In genomic region chr2:219369447-219369861, GRCh38 we compare ENCODE assay signal across 9 cellular contexts. TPM values are rescaled to one million over a fixed set of nuclear protein-coding genes. Genes with fewer than 3 reads are reported as not detected.
DNase-seq lines count a peak whose midpoint lies in the region; ATAC-seq and TF ChIP-seq lines count a peak whose summit lies in the region.
"Had no signal": no experiment of that assay in that cellular context is flagged by ENCODE, and none has a peak within 500 bp of the region (broad histone marks: within the 10 kb centered on the region; RNA-seq: fewer than 3 reads in every experiment).

No MANE protein-coding gene starts in this region.

- no peaks in the 10 kb centered on the region for H3K9me3 Mint-ChIP-seq in activated CD8-positive, alpha-beta T cell treated with anti-CD3 and anti-CD28 coated beads, Interleukin-2, amount 10 ng/mL, durations not matched to agents 7 days and 5 days (ENCODE audit: insufficient read depth)

- ATAC-seq in omental fat pad (ENCODE audit: low FRiP score): peak; percentile 41
- ATAC-seq in activated CD8-positive, alpha-beta T cell treated with anti-CD3 and anti-CD28 coated beads, Interleukin-2, amount 10 ng/mL, durations not matched to agents 7 days and 5 days: no peak

- no peaks in the 10 kb centered on the region for H3K27me3 Mint-ChIP-seq in activated CD8-positive, alpha-beta T cell treated with anti-CD3 and anti-CD28 coated beads, Interleukin-2, amount 10 ng/mL, durations not matched to agents 7 days and 5 days (ENCODE audit: low read depth)

- in situ Hi-C loops in Caki2 (cut with HindIII; ENCODE audit: low pct_unique_long_range_greater_than_20kb, low sequenced_read_pairs): no loop called here

- CTCF ChIA-PET in activated CD8-positive, alpha-beta T cell treated with anti-CD3 and anti-CD28 coated beads, Interleukin-2, amount 10 ng/mL, durations not matched to agents 7 days and 5 days (lab: Charles Lee): no interaction called here
- CTCF ChIA-PET in HEK293T (lab: Yijun Ruan, JAX): interaction anchor here (0.6 kb wide), 1 partner anchor 326 kb away, joined by 4 read pairs; no protein-coding TSS in a partner anchor

- H3K27ac Mint-ChIP-seq in activated CD8-positive, alpha-beta T cell treated with anti-CD3 and anti-CD28 coated beads, Interleukin-2, amount 10 ng/mL, durations not matched to agents 7 days and 5 days: no peak overlapping the region

- POLR2A ChIA-PET in activated CD8-positive, alpha-beta T cell treated with anti-CD3 and anti-CD28 coated beads, Interleukin-2, amount 10 ng/mL, durations not matched to agents 7 days and 5 days (lab: Charles Lee): no interaction called here
- POLR2A ChIA-PET in HEK293T (lab: Yijun Ruan, JAX): no interaction called here

- no peak overlapping the region for H3K9ac ChIP-seq in fibroblast of lung (ENCODE audit: insufficient read depth, low read length)

- DNase-seq in Caki2 (ENCODE audit: low read depth) (peak; percentile 55), OCI-M1 (lab: John Stamatoyannopoulos, UW) (peak; percentile 21), fibroblast of lung (ENCODE audit: low read depth in 2 of 2) (peak; percentile 74 to 86), omental fat pad (ENCODE audit: low spot score) (no peak), GM19238 (ENCODE audit: insufficient read length, low spot score) (no peak), NCI-H748 treated with DMSO at 0.1 percent for 48 hours (lab: John Stamatoyannopoulos, UW) (no peak), HEK293T (ENCODE audit: extremely low spot score) (no peak)
- DNase-seq in activated CD8-positive, alpha-beta T cell treated with anti-CD3 and anti-CD28 coated beads, Interleukin-2, amount 10 ng/mL, durations not matched to agents 7 days and 5 days: no peak
- DNase-seq: NCI-H1436 treated with DMSO at 0.1 percent for 48 hours had no signal

- H3K4me1 ChIP-seq in fibroblast of lung (ENCODE audit: control insufficient read depth, extremely low read depth, insufficient read depth, low read length): peaks cover 6% of the 10 kb centered on the region

- no peak overlapping the region for H2AFZ ChIP-seq in fibroblast of lung (ENCODE audit: low read length)

- no peaks in the 10 kb centered on the region for H3K79me2 ChIP-seq in fibroblast of lung (ENCODE audit: control insufficient read depth, insufficient read depth, low read length)

- H3K36me3 Mint-ChIP-seq in activated CD8-positive, alpha-beta T cell treated with anti-CD3 and anti-CD28 coated beads, Interleukin-2, amount 10 ng/mL, durations not matched to agents 7 days and 5 days (ENCODE audit: low read depth): peaks cover 11% of the 10 kb centered on the region

- TF ChIP-seq CTCF in fibroblast of lung (conservative IDR thresholded peaks at IDR 0.05 in 1 of 2, IDR thresholded peaks at IDR 0.05 in 1 of 2; ENCODE audit: low read depth in 1 of 2, low read length in 2 of 2) (no peak), omental fat pad (IDR thresholded peaks at IDR 0.05) (no peak)

- H4K20me1 ChIP-seq in fibroblast of lung (ENCODE audit: control insufficient read depth, extremely low read depth, insufficient read depth, low read length): no peaks in the 10 kb centered on the region

- H3K4me1 Mint-ChIP-seq in activated CD8-positive, alpha-beta T cell treated with anti-CD3 and anti-CD28 coated beads, Interleukin-2, amount 10 ng/mL, durations not matched to agents 7 days and 5 days (ENCODE audit: low read depth): no peaks in the 10 kb centered on the region

- peak overlapping the region; percentile 13 for H3K4me2 ChIP-seq in fibroblast of lung (ENCODE audit: extremely low read depth, insufficient read depth, low read length)

- H3K4me3 ChIP-seq in fibroblast of lung (replicated peaks in 1 of 4; ENCODE audit: control extremely low read depth in 1 of 4, insufficient read depth in 1 of 4, low read depth in 3 of 4, low read length in 4 of 4): no peak overlapping the region

- H3K36me3 ChIP-seq in fibroblast of lung (ENCODE audit: control insufficient read depth, insufficient read depth, low read length): no peaks in the 10 kb centered on the region

- H3K4me3 Mint-ChIP-seq in activated CD8-positive, alpha-beta T cell treated with anti-CD3 and anti-CD28 coated beads, Interleukin-2, amount 10 ng/mL, durations not matched to agents 7 days and 5 days: no peak overlapping the region

- no peaks in the 10 kb centered on the region for H3K27me3 ChIP-seq in fibroblast of lung (ENCODE audit: control insufficient read depth, insufficient read depth, low read length)

- H3K9me3 ChIP-seq in fibroblast of lung (ENCODE audit: control insufficient read depth, insufficient read depth, low read depth, low read length): no peaks in the 10 kb centered on the region

- no peak overlapping the region for H3K27ac ChIP-seq in fibroblast of lung (ENCODE audit: insufficient read depth, low read length)

TF ChIP-seq in HEK293T, 16 proteins besides CTCF, POLR2A, EP300 and RAD21:
- TF ChIP-seq BHLHE40 (IDR thresholded peaks at IDR 0.05; ENCODE audit: borderline replicate concordance) (no peak), FOXM1 (IDR thresholded peaks at IDR 0.05; ENCODE audit: borderline replicate concordance) (no peak), LEF1 (IDR thresholded peaks at IDR 0.05; ENCODE audit: borderline replicate concordance) (no peak), FOXA1 (IDR thresholded peaks at IDR 0.05) (no peak), L3MBTL2 (conservative IDR thresholded peaks at IDR 0.05) (no peak), ZNF384 (IDR thresholded peaks at IDR 0.05) (no peak), FOXK2 (IDR thresholded peaks at IDR 0.05) (no peak)

RNA-seq across cellular contexts. Expression of gene DNPEP, which starts 18.3 kb away (rescaled TPM):
- total RNA-seq in Caki2 (2014; rRNA removed; shearing (Covaris generic); ENCODE audit: low replicate concordance): 76.8 and 84.9 TPM in 2 replicates
- total RNA-seq in fibroblast of lung: 69.9 and 72.5 TPM in 2 replicates
- 38.2 and 44.0 TPM in 2 replicates for polyA plus RNA-seq in fibroblast of lung
- 66.8 and 83.2 TPM in 2 replicates for polyA plus RNA-seq in fibroblast of lung (2012)
- 137 and 218 TPM in 2 replicates for polyA minus RNA-seq in fibroblast of lung (ENCODE audit: low replicate concordance)
- 10 to 100 TPM; 58.4 to 97.4 (median 85.7) TPM for total RNA-seq in omental fat pad
- total RNA-seq in activated CD8-positive, alpha-beta T cell treated with anti-CD3 and anti-CD28 coated beads, Interleukin-2, amount 10 ng/mL, durations not matched to agents 7 days and 5 days: 10 to 100 TPM; 58.1 to 59.7 TPM

RNA-seq across cellular contexts. Expression of gene RESP18, which starts 36.9 kb away (rescaled TPM):
- total RNA-seq in Caki2 (2014; rRNA removed; shearing (Covaris generic); ENCODE audit: low replicate concordance): not detected in 2 replicates
- total RNA-seq in fibroblast of lung: not detected in 2 replicates
- polyA plus RNA-seq in fibroblast of lung: not detected in 2 replicates
- polyA plus RNA-seq in fibroblast of lung (2012): not detected in 2 replicates
- polyA minus RNA-seq in fibroblast of lung (ENCODE audit: low replicate concordance): not detected in 2 replicates
- total RNA-seq in omental fat pad: not detected
- total RNA-seq in activated CD8-positive, alpha-beta T cell treated with anti-CD3 and anti-CD28 coated beads, Interleukin-2, amount 10 ng/mL, durations not matched to agents 7 days and 5 days: not detected

RNA-seq across cellular contexts. Expression of gene DES, which starts 48.7 kb away (rescaled TPM):
- 4.9 TPM in 1 of 2 replicates, not detected in the other for total RNA-seq in Caki2 (2014; rRNA removed; shearing (Covaris generic); ENCODE audit: low replicate concordance)
- 34.7 and 69.3 TPM in 2 replicates for total RNA-seq in fibroblast of lung
- 3.8 and 11.0 TPM in 2 replicates for polyA plus RNA-seq in fibroblast of lung
- polyA plus RNA-seq in fibroblast of lung (2012): 2.6 and 8.2 TPM in 2 replicates
- polyA minus RNA-seq in fibroblast of lung (ENCODE audit: low replicate concordance): 9.5 and 11.6 TPM in 2 replicates
- 100 to 1,000 TPM in 3 of 4 donors, 10 to 100 TPM in 1; 39.4 to 292 (median 182) TPM for total RNA-seq in omental fat pad
- not detected for total RNA-seq in activated CD8-positive, alpha-beta T cell treated with anti-CD3 and anti-CD28 coated beads, Interleukin-2, amount 10 ng/mL, durations not matched to agents 7 days and 5 days

Comparison
In these comparisons a context has a peak if more than half of its experiments do, and no peak if none do; other contexts are left out.
1. DNase-seq: peak in Caki2 (single experiment), OCI-M1 (single experiment) and fibroblast of lung (2 of 2); none in omental fat pad (single experiment), GM19238 (single experiment), NCI-H748 treated with DMSO at 0.1 percent for 48 hours (single experiment), activated CD8-positive, alpha-beta T cell treated with anti-CD3 and anti-CD28 coated beads, Interleukin-2, amount 10 ng/mL, durations not matched to agents 7 days and 5 days (single experiment) and HEK293T (single experiment).